8 cellular contexts compared by ENCODE assay signal in the genomic region with DNA sequence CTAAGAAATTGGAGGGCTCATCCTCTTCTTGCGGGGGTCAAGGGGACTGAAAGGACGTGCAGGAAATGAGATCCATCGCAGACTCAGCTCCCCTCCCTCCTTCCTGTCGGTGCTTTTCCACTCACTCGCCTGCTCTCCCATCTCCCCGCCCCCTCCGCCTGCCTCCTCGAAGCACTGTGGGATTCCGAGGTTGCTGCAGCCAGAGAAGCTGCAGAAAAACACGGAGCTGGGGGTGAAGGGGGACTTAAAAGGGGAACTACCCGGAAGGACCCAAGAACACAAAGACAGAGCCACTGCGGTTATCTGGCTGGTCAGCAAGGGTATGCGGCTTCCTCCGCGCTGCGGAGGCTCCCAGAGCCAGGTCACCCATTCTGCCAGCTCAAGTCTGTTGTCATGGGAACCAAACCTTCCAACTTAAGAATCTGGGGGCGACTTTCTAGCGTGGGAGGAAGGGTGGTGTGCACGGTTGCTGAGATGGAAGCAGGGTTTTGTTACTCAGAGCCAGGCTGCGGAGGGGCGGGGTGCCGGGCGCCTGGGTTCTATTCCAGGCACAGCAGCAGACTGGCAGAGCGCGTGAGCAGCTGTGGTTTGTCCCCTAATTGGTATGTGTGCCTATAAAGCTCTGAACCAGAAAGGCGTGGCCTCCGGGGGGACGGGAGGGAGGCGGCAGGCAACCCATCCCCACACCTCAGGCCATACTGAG. TPM values are rescaled to one million over a fixed set of nuclear protein-coding genes. Genes with fewer than 3 reads are reported as not detected.
DNase-seq lines count a peak whose midpoint lies in the region; ATAC-seq lines count a peak whose summit lies in the region.

No MANE protein-coding gene starts in this region.

- peak; percentile 46 for ATAC-seq in esophagus mucosa

- H3K9me3 ChIP-seq in mucosa of stomach (ENCODE audit: control insufficient read depth, low read length), result no peaks in the 10 kb centered on the region

- peak overlapping the region; percentile 80 for H3K27ac Mint-ChIP-seq in activated T-cell treated with anti-CD3 and anti-CD28 coated beads, Interleukin-2, amount 50 U/mL, for 24 hours

- H3K4me1 Mint-ChIP-seq in activated T-cell treated with anti-CD3 and anti-CD28 coated beads, Interleukin-2, amount 50 U/mL, for 24 hours (ENCODE audit: low read depth), result peaks cover 49% of the 10 kb centered on the region

- H3K4me3 ChIP-seq in mucosa of stomach (ENCODE audit: low read length), result no peak overlapping the region

- H3K4me3 Mint-ChIP-seq in activated T-cell treated with anti-CD3 and anti-CD28 coated beads, Interleukin-2, amount 50 U/mL, for 24 hours, result peak overlapping the region; percentile 70

- peaks cover 22% of the 10 kb centered on the region for H3K4me1 ChIP-seq in mucosa of stomach (ENCODE audit: control insufficient read depth, insufficient read depth, low read length)

- peak overlapping the region; percentile 31 for H3K9ac ChIP-seq in mucosa of stomach (ENCODE audit: low read length)

- no peaks in the 10 kb centered on the region for H3K36me3 ChIP-seq in mucosa of stomach (ENCODE audit: control insufficient read depth, insufficient read depth, low read length)

- peaks cover 10% of the 10 kb centered on the region for H3K36me3 Mint-ChIP-seq in activated T-cell treated with anti-CD3 and anti-CD28 coated beads, Interleukin-2, amount 50 U/mL, for 24 hours (ENCODE audit: low read depth)

- DNase-seq in DMS 273 treated with DMSO at 0.1 percent for 48 hours (lab: John Stamatoyannopoulos, UW), result peak; percentile 99
- peak; percentile 81 for DNase-seq in HCEC 1CT
- peak; percentile 92 for DNase-seq in NCI-H446 treated with DMSO at 0.1 percent for 48 hours (lab: John Stamatoyannopoulos, UW)
- DNase-seq in activated T-cell treated with anti-CD3 and anti-CD28 coated beads, Interleukin-2, amount 50 U/mL, for 24 hours, result peak; percentile 72
- DNase-seq in stimulated activated CD8-positive, alpha-beta memory T cell treated with anti-CD3 and anti-CD28 coated beads, Interleukin-7, amount 100 ng/mL, for 1 hour (ENCODE audit: low read depth in 2 of 2), result peak; percentile 7 to 19
- no peak for DNase-seq in SHP77 (lab: John Stamatoyannopoulos, UW)

- no peaks in the 10 kb centered on the region for H3K9me3 Mint-ChIP-seq in activated T-cell treated with anti-CD3 and anti-CD28 coated beads, Interleukin-2, amount 50 U/mL, for 24 hours

- no peaks in the 10 kb centered on the region for H3K27me3 ChIP-seq in mucosa of stomach (ENCODE audit: control insufficient read depth, insufficient read depth, low read length)

- no peaks in the 10 kb centered on the region for H3K27me3 Mint-ChIP-seq in activated T-cell treated with anti-CD3 and anti-CD28 coated beads, Interleukin-2, amount 50 U/mL, for 24 hours

RNA-seq across cellular contexts. Expression of gene PCDHGC5, which starts 24.9 kb away (rescaled TPM):
- total RNA-seq in esophagus mucosa, result 1.0 TPM

RNA-seq across cellular contexts. Expression of gene PCDHGC4, which starts 28.9 kb away (rescaled TPM):
- total RNA-seq in esophagus mucosa, result 1.1 TPM

RNA-seq across cellular contexts. Expression of gene PCDHGC3, which starts 38.0 kb away (rescaled TPM):
- total RNA-seq in esophagus mucosa, result 38.8 TPM

Comparison
In these comparisons a context has a peak if more than half of its experiments do, and no peak if none do; other contexts are left out.
1. DNase-seq: peak in DMS 273 treated with DMSO at 0.1 percent for 48 hours (single experiment), HCEC 1CT (single experiment), NCI-H446 treated with DMSO at 0.1 percent for 48 hours (single experiment), activated T-cell treated with anti-CD3 and anti-CD28 coated beads, Interleukin-2, amount 50 U/mL, for 24 hours (single experiment) and stimulated activated CD8-positive, alpha-beta memory T cell treated with anti-CD3 and anti-CD28 coated beads, Interleukin-7, amount 100 ng/mL, for 1 hour (2 of 2); none in SHP77 (0 of 2).